23 cellular contexts compared by ENCODE assay signal in the genomic region with DNA sequence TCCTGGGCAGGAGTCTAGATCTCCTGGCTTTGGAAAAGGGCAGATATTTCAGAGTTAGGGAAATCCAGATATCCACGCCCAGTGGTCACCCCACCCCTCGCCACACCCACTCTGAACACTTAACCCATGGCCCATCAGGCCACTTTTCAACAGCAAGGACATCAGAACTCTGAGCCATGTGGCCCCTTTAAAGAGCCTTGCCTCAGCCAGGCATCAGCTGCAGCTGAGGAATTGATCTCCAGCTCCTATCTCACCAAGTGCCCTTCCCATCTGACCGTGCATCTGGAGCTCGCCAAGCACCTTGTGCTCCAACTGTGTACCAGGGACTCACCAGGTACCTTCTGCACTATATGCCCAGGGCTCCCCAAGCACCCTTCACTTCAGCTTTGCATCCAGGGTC. TPM values are rescaled to one million over a fixed set of nuclear protein-coding genes. Genes with fewer than 3 reads are reported as not detected.
DNase-seq lines count a peak whose midpoint lies in the region; ATAC-seq and TF ChIP-seq lines count a peak whose summit lies in the region.
"Had no signal": no experiment of that assay in that cellular context is flagged by ENCODE, and none has a peak within 500 bp of the region (broad histone marks: within the 10 kb centered on the region; RNA-seq: fewer than 3 reads in every experiment).

No MANE protein-coding gene starts in this region.

- no peak for TF ChIP-seq CTCF in activated CD8-positive, alpha-beta T cell treated with anti-CD3 and anti-CD28 coated beads for 36 hours (IDR thresholded peaks at IDR 0.05)
- no peak for TF ChIP-seq CTCF in H9 (conservative IDR thresholded peaks at IDR 0.05)

- peak overlapping the region; percentile 3 for H3K9ac ChIP-seq in H9 (ENCODE audit: extremely low read depth, insufficient read length, low read length)
- H3K9ac ChIP-seq: GM23248 had no signal

- no peak overlapping the region for H3K4me2 ChIP-seq in H9 (ENCODE audit: insufficient read depth, insufficient read length, low read length)
- H3K4me2 ChIP-seq: A549 had no signal

- peaks cover 3% of the 10 kb centered on the region; the same call in 1 of the 2 replicates for H3K27me3 ChIP-seq in H9 (ENCODE audit: insufficient read depth, low read length)

- no peak overlapping the region for H2BK120ac ChIP-seq in H9 (ENCODE audit: low read depth, low read length, poor library complexity, severe bottlenecking)

- H2BK20ac ChIP-seq in H9 (ENCODE audit: low read depth, low read length, poor library complexity, severe bottlenecking): no peak overlapping the region

- no peak overlapping the region for H3K4ac ChIP-seq in H9 (ENCODE audit: low read depth, low read length)

- no peak overlapping the region for H3K4me3 Mint-ChIP-seq in activated CD8-positive, alpha-beta T cell treated with anti-CD3 and anti-CD28 coated beads for 36 hours
- no peak overlapping the region for H3K4me3 Mint-ChIP-seq in activated CD8-positive, alpha-beta T cell treated with anti-CD3 and anti-CD28 coated beads, Interleukin-2, amount 10 ng/mL, durations not matched to agents 7 days and 5 days
- no peak overlapping the region for H3K4me3 Mint-ChIP-seq in H9
- peak overlapping the region; percentile 40 for H3K4me3 Mint-ChIP-seq in activated T-helper 17 cell treated with anti-CD3 and anti-CD28 coated beads, Interleukin-2, amount 50 U/mL, for 72 hours
- H3K4me3 Mint-ChIP-seq: B cell, CD14-positive monocyte had no signal

- H4K91ac ChIP-seq in H9 (ENCODE audit: insufficient read length, low read depth, low read length): no peak overlapping the region

- intact Hi-C loops in activated CD8-positive, alpha-beta T cell treated with anti-CD3 and anti-CD28 coated beads for 36 hours (cut with micrococcal nuclease): loop anchor here (5.0 kb wide), 1 partner anchor 55 kb away; a partner anchor contains a TSS
- intact Hi-C loops in left colon (cut with DNase I, micrococcal nuclease): no loop called here

- WGBS in H9 (ENCODE audit: extremely low coverage, insufficient read length, low lambda C conversion rate): no CpG with 5 or more reads among the region's 4 CpGs

- peak overlapping the region; percentile 17 for H3K27ac Mint-ChIP-seq in activated CD8-positive, alpha-beta T cell treated with anti-CD3 and anti-CD28 coated beads for 36 hours
- no peak overlapping the region for H3K27ac Mint-ChIP-seq in activated CD8-positive, alpha-beta T cell treated with anti-CD3 and anti-CD28 coated beads, Interleukin-2, amount 10 ng/mL, durations not matched to agents 7 days and 5 days
- H3K27ac Mint-ChIP-seq in H9: no peak overlapping the region
- H3K27ac Mint-ChIP-seq in activated T-helper 17 cell treated with anti-CD3 and anti-CD28 coated beads, Interleukin-2, amount 50 U/mL, for 72 hours: no peak overlapping the region
- H3K27ac Mint-ChIP-seq: B cell had no signal

- no peaks in the 10 kb centered on the region for H3K79me1 ChIP-seq in H9 (ENCODE audit: insufficient read depth, low read depth, low read length, poor library complexity, severe bottlenecking)

- DNase-seq in activated CD8-positive, alpha-beta T cell treated with anti-CD3 and anti-CD28 coated beads for 36 hours: no peak
- DNase-seq in activated CD8-positive, alpha-beta T cell treated with anti-CD3 and anti-CD28 coated beads, Interleukin-2, amount 10 ng/mL, durations not matched to agents 7 days and 5 days: no peak
- DNase-seq in H9 (no peak), left colon (no peak), GM03348 (ENCODE audit: low spot score) (no peak), NCI-H2081 treated with DMSO at 0.1 percent for 48 hours (lab: John Stamatoyannopoulos, UW) (no peak)
- no peak for DNase-seq in activated naive CD4-positive, alpha-beta T cell (lab: John Stamatoyannopoulos, UW)
- DNase-seq: DMS53, GDM1, GM23248, Kasumi-1, NCI-H1694, NCI-H2081, NCI-H2171 treated with DMSO at 0.1 percent for 48 hours, NCI-H526 treated with DMSO at 0.1 percent for 48 hours had no signal

- H2BK15ac ChIP-seq in H9 (ENCODE audit: low read depth, low read length): no peak overlapping the region

- H3T11ph ChIP-seq in H9 (ENCODE audit: low read length): no peak overlapping the region

- no peaks in the 10 kb centered on the region for H3K9me3 ChIP-seq in H9 (ENCODE audit: control insufficient read depth, low read depth, low read length)
- H3K9me3 ChIP-seq: A549, SJSA1 had no signal

- peaks cover 25% of the 10 kb centered on the region for H3K27me3 Mint-ChIP-seq in activated CD8-positive, alpha-beta T cell treated with anti-CD3 and anti-CD28 coated beads for 36 hours
- H3K27me3 Mint-ChIP-seq in activated CD8-positive, alpha-beta T cell treated with anti-CD3 and anti-CD28 coated beads, Interleukin-2, amount 10 ng/mL, durations not matched to agents 7 days and 5 days (ENCODE audit: low read depth): peaks cover 9% of the 10 kb centered on the region
- H3K27me3 Mint-ChIP-seq in H9 (ENCODE audit: low read depth): peaks cover 84% of the 10 kb centered on the region
- H3K27me3 Mint-ChIP-seq in activated T-helper 17 cell treated with anti-CD3 and anti-CD28 coated beads, Interleukin-2, amount 50 U/mL, for 72 hours: peaks cover 11% of the 10 kb centered on the region

- H3K56ac ChIP-seq in H9 (ENCODE audit: insufficient read length, low read depth, low read length): no peak overlapping the region

- no peak overlapping the region for H3K23ac ChIP-seq in H9 (ENCODE audit: insufficient read length, low read depth, low read length)

- no peak overlapping the region for H4K8ac ChIP-seq in H9 (replicated peaks; ENCODE audit: insufficient read length, low read depth, low read length)

- no peak overlapping the region for H4K5ac ChIP-seq in H9 (ENCODE audit: insufficient read length, low read depth, low read length)

- no peak overlapping the region for H2BK5ac ChIP-seq in H9 (ENCODE audit: insufficient read length, low read length)

- H3K79me2 ChIP-seq in H9 (ENCODE audit: insufficient read depth, low read length): no peaks in the 10 kb centered on the region

- no peaks in the 10 kb centered on the region for H4K20me1 ChIP-seq in H9 (ENCODE audit: control insufficient read depth, insufficient read depth, insufficient read length)

- H3K18ac ChIP-seq in H9 (ENCODE audit: insufficient read length, low read depth, low read length): no peak overlapping the region

- H2AFZ ChIP-seq in H9 (ENCODE audit: low read length): no peak overlapping the region
- H2AFZ ChIP-seq: GM23248 had no signal

- no peak overlapping the region for H2AK5ac ChIP-seq in H9 (ENCODE audit: insufficient read length, low read length)

- no peaks in the 10 kb centered on the region for H3K36me3 Mint-ChIP-seq in activated CD8-positive, alpha-beta T cell treated with anti-CD3 and anti-CD28 coated beads for 36 hours (ENCODE audit: low read depth)
- H3K36me3 Mint-ChIP-seq in activated CD8-positive, alpha-beta T cell treated with anti-CD3 and anti-CD28 coated beads, Interleukin-2, amount 10 ng/mL, durations not matched to agents 7 days and 5 days (ENCODE audit: low read depth): no peaks in the 10 kb centered on the region
- H3K36me3 Mint-ChIP-seq in H9 (ENCODE audit: insufficient read depth in 1 of 3, low read depth in 3 of 3): no peaks in the 10 kb centered on the region
- no peaks in the 10 kb centered on the region for H3K36me3 Mint-ChIP-seq in activated T-helper 17 cell treated with anti-CD3 and anti-CD28 coated beads, Interleukin-2, amount 50 U/mL, for 72 hours (ENCODE audit: low read depth)
- H3K36me3 Mint-ChIP-seq: CD14-positive monocyte had no signal

- H3K27ac ChIP-seq in H9 (ENCODE audit: insufficient read length, low read depth, low read length): no peak overlapping the region
- H3K27ac ChIP-seq: A549, GM23248, SJSA1 had no signal

- no peak overlapping the region for H3K14ac ChIP-seq in H9 (ENCODE audit: insufficient read depth, low read length)

- H3K4me1 Mint-ChIP-seq in activated CD8-positive, alpha-beta T cell treated with anti-CD3 and anti-CD28 coated beads for 36 hours (ENCODE audit: low read depth): peaks cover 46% of the 10 kb centered on the region
- peaks cover 55% of the 10 kb centered on the region for H3K4me1 Mint-ChIP-seq in activated CD8-positive, alpha-beta T cell treated with anti-CD3 and anti-CD28 coated beads, Interleukin-2, amount 10 ng/mL, durations not matched to agents 7 days and 5 days (ENCODE audit: low read depth)
- H3K4me1 Mint-ChIP-seq in H9: peaks cover 6 to 14% of the 10 kb centered on the region in 2 experiments
- peaks cover 25% of the 10 kb centered on the region for H3K4me1 Mint-ChIP-seq in activated T-helper 17 cell treated with anti-CD3 and anti-CD28 coated beads, Interleukin-2, amount 50 U/mL, for 72 hours
- H3K4me1 Mint-ChIP-seq: B cell, CD14-positive monocyte had no signal

- no peak overlapping the region for H2BK12ac ChIP-seq in H9 (ENCODE audit: insufficient read length, low read depth, low read length)

- CTCF ChIA-PET in activated CD8-positive, alpha-beta T cell treated with anti-CD3 and anti-CD28 coated beads for 36 hours (lab: Charles Lee): interaction anchor here (0.7 to 13.7 kb wide), 14 partner anchors 11 to 451 kb away, joined by 3 to 273 read pairs (median 14); a partner anchor contains a TSS
- CTCF ChIA-PET in activated CD8-positive, alpha-beta T cell treated with anti-CD3 and anti-CD28 coated beads, Interleukin-2, amount 10 ng/mL, durations not matched to agents 7 days and 5 days (lab: Charles Lee): interaction anchor here (1.2 to 10.1 kb wide), 11 partner anchors 12 to 146 kb away, joined by 3 to 313 read pairs (median 38); a partner anchor contains a TSS

- no peaks in the 10 kb centered on the region for H3K4me1 ChIP-seq in H9 (ENCODE audit: insufficient read depth, low read length)
- H3K4me1 ChIP-seq: A549, SJSA1 had no signal

- H3K23me2 ChIP-seq in H9 (ENCODE audit: insufficient read length, low read depth, low read length, poor library complexity, severe bottlenecking): peaks cover 2% of the 10 kb centered on the region

- no peak for ATAC-seq in activated CD8-positive, alpha-beta T cell treated with anti-CD3 and anti-CD28 coated beads for 36 hours
- ATAC-seq in activated CD8-positive, alpha-beta T cell treated with anti-CD3 and anti-CD28 coated beads, Interleukin-2, amount 10 ng/mL, durations not matched to agents 7 days and 5 days: no peak
- no peak for ATAC-seq in activated T-helper 17 cell treated with anti-CD3 and anti-CD28 coated beads, Interleukin-2, amount 50 U/mL, for 72 hours (replicated peaks)
- ATAC-seq in left colon: peak; percentile 34
- ATAC-seq: A549, HCT116, Right ventricle myocardium inferior had no signal

- H3K9me3 Mint-ChIP-seq in activated CD8-positive, alpha-beta T cell treated with anti-CD3 and anti-CD28 coated beads for 36 hours: no peaks in the 10 kb centered on the region
- no peaks in the 10 kb centered on the region for H3K9me3 Mint-ChIP-seq in activated CD8-positive, alpha-beta T cell treated with anti-CD3 and anti-CD28 coated beads, Interleukin-2, amount 10 ng/mL, durations not matched to agents 7 days and 5 days (ENCODE audit: insufficient read depth)
- H3K9me3 Mint-ChIP-seq in H9: no peaks in the 10 kb centered on the region
- H3K9me3 Mint-ChIP-seq in activated T-helper 17 cell treated with anti-CD3 and anti-CD28 coated beads, Interleukin-2, amount 50 U/mL, for 72 hours: no peaks in the 10 kb centered on the region

- POLR2A ChIA-PET in activated CD8-positive, alpha-beta T cell treated with anti-CD3 and anti-CD28 coated beads for 36 hours (lab: Charles Lee): interaction anchor here (0.7 to 2.5 kb wide), 5 partner anchors 15 to 31 kb away, joined by 3 to 12 read pairs (median 8); a partner anchor contains a TSS
- POLR2A ChIA-PET in activated CD8-positive, alpha-beta T cell treated with anti-CD3 and anti-CD28 coated beads, Interleukin-2, amount 10 ng/mL, durations not matched to agents 7 days and 5 days (lab: Charles Lee): interaction anchor here (0.7 to 3.7 kb wide), 6 partner anchors 20 to 109 kb away, joined by 3 to 14 read pairs (median 8); a partner anchor contains a TSS

RNA-seq across cellular contexts. Expression of a gene that starts 20.2 kb away (rescaled TPM):
- 100 to 1,000 TPM; 297 to 315 TPM for total RNA-seq in activated CD8-positive, alpha-beta T cell treated with anti-CD3 and anti-CD28 coated beads for 36 hours
- 10 to 100 TPM; 84.0 to 86.7 TPM for total RNA-seq in activated CD8-positive, alpha-beta T cell treated with anti-CD3 and anti-CD28 coated beads, Interleukin-2, amount 10 ng/mL, durations not matched to agents 7 days and 5 days
- total RNA-seq in H9 (2021): 2.0 and 2.5 TPM in 2 replicates
- total RNA-seq in activated T-helper 17 cell treated with anti-CD3 and anti-CD28 coated beads, Interleukin-2, amount 50 U/mL, for 72 hours: 100 to 1,000 TPM; 173 to 257 TPM
- 1 to 10 TPM; 1.4 to 2.4 TPM for total RNA-seq in left colon
- total RNA-seq: GM23248, SJSA1 had no signal

RNA-seq across cellular contexts. Expression of a gene that starts 22.0 kb away (rescaled TPM):
- total RNA-seq in activated CD8-positive, alpha-beta T cell treated with anti-CD3 and anti-CD28 coated beads for 36 hours: under 1 TPM; 0.47 to 0.54 TPM
- under 1 TPM; 0.21 TPM for total RNA-seq in activated CD8-positive, alpha-beta T cell treated with anti-CD3 and anti-CD28 coated beads, Interleukin-2, amount 10 ng/mL, durations not matched to agents 7 days and 5 days
- total RNA-seq in H9 (2021) (not detected in 2 replicates), left colon (not detected)
- total RNA-seq in activated T-helper 17 cell treated with anti-CD3 and anti-CD28 coated beads, Interleukin-2, amount 50 U/mL, for 72 hours: under 1 TPM; 0.04 to 0.66 TPM
- total RNA-seq: B cell, GM23248, MCF 10A, SJSA1 had no signal

RNA-seq across cellular contexts. Expression of a gene that starts 23.8 kb away (rescaled TPM):
- total RNA-seq in activated CD8-positive, alpha-beta T cell treated with anti-CD3 and anti-CD28 coated beads for 36 hours: 10 to 100 TPM; 23.5 to 25.9 TPM
- 1 to 10 TPM; 9.9 TPM for total RNA-seq in activated CD8-positive, alpha-beta T cell treated with anti-CD3 and anti-CD28 coated beads, Interleukin-2, amount 10 ng/mL, durations not matched to agents 7 days and 5 days
- total RNA-seq in H9 (2021) (0.13 and 0.24 TPM in 2 replicates), left colon (under 1 TPM in 1 of 2 donors, not detected in 1; 0.95 TPM)
- total RNA-seq in activated T-helper 17 cell treated with anti-CD3 and anti-CD28 coated beads, Interleukin-2, amount 50 U/mL, for 72 hours: 10 to 100 TPM in 1 of 2 donors, 1 to 10 TPM in 1; 2.5 to 13.3 TPM
- total RNA-seq: B cell, SJSA1 had no signal

RNA-seq across cellular contexts. Expression of a gene that starts 56.6 kb away (rescaled TPM):
- total RNA-seq in activated CD8-positive, alpha-beta T cell treated with anti-CD3 and anti-CD28 coated beads for 36 hours: under 1 TPM in 1 of 2 experiments, not detected in 1; 0.07 TPM
- under 1 TPM; 0.21 to 0.40 TPM for total RNA-seq in activated CD8-positive, alpha-beta T cell treated with anti-CD3 and anti-CD28 coated beads, Interleukin-2, amount 10 ng/mL, durations not matched to agents 7 days and 5 days
- total RNA-seq in H9 (2021): 0.31 and 0.39 TPM in 2 replicates
- total RNA-seq in activated T-helper 17 cell treated with anti-CD3 and anti-CD28 coated beads, Interleukin-2, amount 50 U/mL, for 72 hours: not detected
- 1 to 10 TPM; 2.0 to 2.9 TPM for total RNA-seq in left colon
- total RNA-seq: B cell had no signal

Comparison
In these comparisons a context has a peak if more than half of its experiments do, and no peak if none do; other contexts are left out.
1. RNA of a gene that starts 20.2 kb away (total RNA-seq): 297 to 315 TPM in activated CD8-positive, alpha-beta T cell treated with anti-CD3 and anti-CD28 coated beads for 36 hours, 173 to 257 TPM in activated T-helper 17 cell treated with anti-CD3 and anti-CD28 coated beads, Interleukin-2, amount 50 U/mL, for 72 hours and 84.0 to 86.7 TPM in activated CD8-positive, alpha-beta T cell treated with anti-CD3 and anti-CD28 coated beads, Interleukin-2, amount 10 ng/mL, durations not matched to agents 7 days and 5 days; 1.4 to 2.4 TPM in left colon and 2.0 to 2.5 TPM in H9; every median in the first group is over 10 times any median in the second.